Comparison of ENCODE assay signal across 24 cellular contexts in the genomic region with DNA sequence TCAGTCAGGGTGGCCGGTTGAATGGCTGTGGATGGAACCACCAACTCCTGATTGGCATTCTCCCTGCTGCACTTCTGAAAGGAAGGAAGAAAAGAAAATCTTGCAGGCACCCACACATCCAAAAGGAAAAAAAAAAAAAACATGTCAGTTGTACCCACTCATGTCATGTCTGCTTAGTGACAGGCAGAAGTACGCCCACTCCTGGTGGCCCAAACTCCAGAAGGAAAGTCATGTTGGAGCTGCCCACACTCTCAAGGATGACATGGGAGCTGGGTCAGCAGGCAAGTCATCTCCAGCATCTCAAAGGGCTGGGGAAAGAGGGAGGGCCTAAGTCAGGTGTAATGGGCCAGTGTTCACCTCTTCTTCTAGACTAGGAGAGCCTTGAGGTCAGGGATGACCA.
A peak's percentile ranks its signal among the peaks of the same experiment; 100 is the strongest.
DNase-seq lines count a peak whose midpoint lies in the region; ATAC-seq lines count a peak whose summit lies in the region.
"Had no signal": no experiment of that assay in that cellular context is flagged by ENCODE, and none has a peak within 500 bp of the region (broad histone marks: within the 10 kb centered on the region; RNA-seq: fewer than 3 reads in every experiment).

No MANE protein-coding gene starts in this region.

- ATAC-seq in T-cell (replicated peaks in 1 of 4) = no peak
- no peak for ATAC-seq in stimulated activated effector memory CD8-positive, alpha-beta T cell treated with anti-CD3 and anti-CD28 coated beads, Interleukin-12 subunit alpha, Interleukin-12 subunit beta, amount 100 ng/mL, for 72 hours
- ATAC-seq: foreskin keratinocyte, heart right ventricle, left ventricle myocardium superior, right lobe of liver had no signal

- H3K27ac Mint-ChIP-seq in activated naive CD4-positive, alpha-beta T cell treated with anti-CD3 and anti-CD28 coated beads, Interleukin-2, amount 10 ng/mL, durations not matched to agents 7 days and 5 days = peak overlapping the region; percentile 79
- H3K27ac Mint-ChIP-seq in T-cell = peak overlapping the region; percentile 98 to 99
- peak overlapping the region; percentile 92 for H3K27ac Mint-ChIP-seq in activated naive CD8-positive, alpha-beta T cell treated with anti-CD3 and anti-CD28 coated beads for 36 hours
- peak overlapping the region; percentile 44 for H3K27ac Mint-ChIP-seq in stimulated activated effector memory CD8-positive, alpha-beta T cell treated with anti-CD3 and anti-CD28 coated beads, Interleukin-12 subunit alpha, Interleukin-12 subunit beta, amount 100 ng/mL, for 72 hours
- H3K27ac Mint-ChIP-seq: progenitor cell of endocrine pancreas had no signal

- peaks cover 20% of the 10 kb centered on the region for H3K36me3 Mint-ChIP-seq in activated naive CD4-positive, alpha-beta T cell treated with anti-CD3 and anti-CD28 coated beads, Interleukin-2, amount 10 ng/mL, durations not matched to agents 7 days and 5 days
- H3K36me3 Mint-ChIP-seq in T-cell = no peaks in the 10 kb centered on the region
- H3K36me3 Mint-ChIP-seq in activated naive CD8-positive, alpha-beta T cell treated with anti-CD3 and anti-CD28 coated beads for 36 hours = peaks cover 18% of the 10 kb centered on the region
- H3K36me3 Mint-ChIP-seq in stimulated activated effector memory CD8-positive, alpha-beta T cell treated with anti-CD3 and anti-CD28 coated beads, Interleukin-12 subunit alpha, Interleukin-12 subunit beta, amount 100 ng/mL, for 72 hours = peaks cover 8% of the 10 kb centered on the region

- CTCF ChIA-PET in activated naive CD4-positive, alpha-beta T cell treated with anti-CD3 and anti-CD28 coated beads, Interleukin-2, amount 10 ng/mL, durations not matched to agents 7 days and 5 days (lab: Charles Lee) = interaction anchor here (1.6 to 4.8 kb wide), 3 partner anchors 10 to 55 kb away, joined by 5 to 27 read pairs (median 7); no protein-coding TSS in a partner anchor
- CTCF ChIA-PET in T-cell (lab: Charles Lee) = interaction anchor here (0.6 to 1.6 kb wide), 2 partner anchors 20 to 51 kb away, joined by 4 to 5 read pairs; no protein-coding TSS in a partner anchor

- no peak for DNase-seq in activated naive CD4-positive, alpha-beta T cell treated with anti-CD3 and anti-CD28 coated beads, Interleukin-2, amount 10 ng/mL, durations not matched to agents 7 days and 5 days
- DNase-seq in activated naive CD4-positive, alpha-beta T cell treated with Interleukin-2 at 50 U/mL for 16 hours = no peak
- DNase-seq in T-cell (no peak), SW480 (ENCODE audit: low spot score) (no peak)
- no peak for DNase-seq in activated naive CD8-positive, alpha-beta T cell treated with anti-CD3 and anti-CD28 coated beads for 36 hours
- DNase-seq in stimulated activated effector memory CD8-positive, alpha-beta T cell treated with anti-CD3 and anti-CD28 coated beads, Interleukin-12 subunit alpha, Interleukin-12 subunit beta, amount 100 ng/mL, for 72 hours (ENCODE audit: low spot score in 2 of 2) = no peak
- no peak for DNase-seq in stimulated activated CD4-positive, alpha-beta T cell treated with anti-CD3 and anti-CD28 coated beads, Interleukin-4, amount 100 ng/mL, for 1 hour
- DNase-seq: BE2C; COR-L47; dermis blood vessel endothelial cell; DMS53; foreskin keratinocyte; heart right ventricle; Kasumi-1; left ventricle myocardium superior; mesendoderm; NCI-H1417; NCI-H2029; NCI-H510A treated with DMSO at 0.1 percent for 48 hours; right lobe of liver; spleen; stimulated activated CD4-positive, alpha-beta T cell treated with anti-CD3 and anti-CD28 coated beads, Interleukin-2, amount 100 ng/mL, for 24 hours; transverse colon had no signal

- peaks cover 3% of the 10 kb centered on the region for H3K9me3 Mint-ChIP-seq in activated naive CD4-positive, alpha-beta T cell treated with anti-CD3 and anti-CD28 coated beads, Interleukin-2, amount 10 ng/mL, durations not matched to agents 7 days and 5 days
- H3K9me3 Mint-ChIP-seq in T-cell = peaks cover 0 to 4% (median 0%) of the 10 kb centered on the region in 3 donors
- H3K9me3 Mint-ChIP-seq in activated naive CD8-positive, alpha-beta T cell treated with anti-CD3 and anti-CD28 coated beads for 36 hours = peaks cover 3% of the 10 kb centered on the region
- H3K9me3 Mint-ChIP-seq in stimulated activated effector memory CD8-positive, alpha-beta T cell treated with anti-CD3 and anti-CD28 coated beads, Interleukin-12 subunit alpha, Interleukin-12 subunit beta, amount 100 ng/mL, for 72 hours = no peaks in the 10 kb centered on the region

- peaks cover 97% of the 10 kb centered on the region for H3K4me1 Mint-ChIP-seq in activated naive CD4-positive, alpha-beta T cell treated with anti-CD3 and anti-CD28 coated beads, Interleukin-2, amount 10 ng/mL, durations not matched to agents 7 days and 5 days
- H3K4me1 Mint-ChIP-seq in T-cell = peaks cover 95 to 99% (median 96%) of the 10 kb centered on the region in 3 donors
- H3K4me1 Mint-ChIP-seq in activated naive CD8-positive, alpha-beta T cell treated with anti-CD3 and anti-CD28 coated beads for 36 hours = peaks cover 90% of the 10 kb centered on the region
- peaks cover 78% of the 10 kb centered on the region for H3K4me1 Mint-ChIP-seq in stimulated activated effector memory CD8-positive, alpha-beta T cell treated with anti-CD3 and anti-CD28 coated beads, Interleukin-12 subunit alpha, Interleukin-12 subunit beta, amount 100 ng/mL, for 72 hours

- POLR2A ChIA-PET in T-cell (lab: Charles Lee) = interaction anchor here in 1 of 2 donors (0.7 kb wide), 2 partner anchors 51 to 1037 kb away, joined by 5 to 7 read pairs; no protein-coding TSS in a partner anchor

- H3K27me3 Mint-ChIP-seq in activated naive CD4-positive, alpha-beta T cell treated with anti-CD3 and anti-CD28 coated beads, Interleukin-2, amount 10 ng/mL, durations not matched to agents 7 days and 5 days = no peaks in the 10 kb centered on the region
- H3K27me3 Mint-ChIP-seq in T-cell = no peaks in the 10 kb centered on the region
- no peaks in the 10 kb centered on the region for H3K27me3 Mint-ChIP-seq in activated naive CD8-positive, alpha-beta T cell treated with anti-CD3 and anti-CD28 coated beads for 36 hours

- H3K4me3 Mint-ChIP-seq in activated naive CD4-positive, alpha-beta T cell treated with anti-CD3 and anti-CD28 coated beads, Interleukin-2, amount 10 ng/mL, durations not matched to agents 7 days and 5 days = no peak overlapping the region
- H3K4me3 Mint-ChIP-seq in T-cell = peak overlapping the region in 1 of 3 donors; percentile 84
- H3K4me3 Mint-ChIP-seq in activated naive CD8-positive, alpha-beta T cell treated with anti-CD3 and anti-CD28 coated beads for 36 hours = no peak overlapping the region
- H3K4me3 Mint-ChIP-seq in stimulated activated effector memory CD8-positive, alpha-beta T cell treated with anti-CD3 and anti-CD28 coated beads, Interleukin-12 subunit alpha, Interleukin-12 subunit beta, amount 100 ng/mL, for 72 hours = no peak overlapping the region

Comparison
In these comparisons a context has a peak if more than half of its experiments do, and no peak if none do; other contexts are left out.
1. H3K27ac Mint-ChIP-seq: peak in every context shown above with its lines; median percentile 98 in T-cell; 92 in activated naive CD8-positive, alpha-beta T cell treated with anti-CD3 and anti-CD28 coated beads for 36 hours; 79 in activated naive CD4-positive, alpha-beta T cell treated with anti-CD3 and anti-CD28 coated beads, Interleukin-2, amount 10 ng/mL, durations not matched to agents 7 days and 5 days; 44 in stimulated activated effector memory CD8-positive, alpha-beta T cell treated with anti-CD3 and anti-CD28 coated beads, Interleukin-12 subunit alpha, Interleukin-12 subunit beta, amount 100 ng/mL, for 72 hours.